ENCODE assay signal across 1 cellular context in genomic region chr11:69261116-69261515, GRCh38.
TF ChIP-seq lines count a peak whose summit lies in the region.

No MANE protein-coding gene starts in this region.

TF ChIP-seq in H1, 55 proteins besides CTCF, POLR2A, EP300 and RAD21:
- TF ChIP-seq GABPA (IDR thresholded peaks at IDR 0.05; ENCODE audit: borderline replicate concordance, insufficient read depth, low read length) (no peak), TCF12 (IDR thresholded peaks at IDR 0.05; ENCODE audit: low read depth, low read length) (no peak), SIRT6 (IDR thresholded peaks at IDR 0.05; ENCODE audit: low read length) (no peak), BACH1 (IDR thresholded peaks at IDR 0.05; ENCODE audit: low read length) (no peak), YY1 (IDR thresholded peaks at IDR 0.05; ENCODE audit: low read depth, low read length) (no peak), TBP (IDR thresholded peaks at IDR 0.05; ENCODE audit: low read depth, low read length) (no peak), CHD7 (IDR thresholded peaks at IDR 0.05; ENCODE audit: insufficient replicate concordance, low read length) (no peak), JUN (IDR thresholded peaks at IDR 0.05; ENCODE audit: low read depth, low read length) (no peak), POLR2AphosphoS5 (IDR thresholded peaks at IDR 0.05; ENCODE audit: low read depth, low read length) (no peak)
